ENCODE assay signal across 12 cellular contexts in genomic region chrX:78658851-78659744, GRCh38.
A peak's percentile ranks its signal among the peaks of the same experiment; 100 is the strongest.
DNase-seq lines count a peak whose midpoint lies in the region; ATAC-seq, FAIRE-seq and TF ChIP-seq lines count a peak whose summit lies in the region.
"Had no signal": no experiment of that assay in that cellular context is flagged by ENCODE, and none has a peak within 500 bp of the region (broad histone marks: within the 10 kb centered on the region; RNA-seq: fewer than 3 reads in every experiment).

Gene RTL3 (minus strand): TSS chrX:78659328. CDS start chrX:78658420, 908 bp downstream.

- peaks cover 10% of the 10 kb centered on the region for H3K9me3 ChIP-seq in KOPT-K1 (ENCODE audit: insufficient read depth, low read length, poor library complexity, severe bottlenecking)

- ATAC-seq in GM21423 (IDR thresholded peaks at IDR 0.05; ENCODE audit: unreplicated experiment), result no peak

- POLR2A ChIA-PET in HEK293T (lab: Yijun Ruan, JAX), result no interaction called here
- POLR2A ChIA-PET in GM10248 (lab: Yijun Ruan, JAX), result no interaction called here

- no peak within 1 kb of the TSS for H3K4me3 ChIP-seq in choroid plexus epithelial cell (ENCODE audit: low read depth, low read length)
- no peak within 1 kb of the TSS for H3K4me3 ChIP-seq in skeletal muscle cell (ENCODE audit: low read depth, low read length)

- DNase-seq in GM18507 (ENCODE audit: extremely low spot score, insufficient read length, low read depth) (no peak), choroid plexus epithelial cell (ENCODE audit: low read depth) (peak; percentile 83), skeletal muscle cell (ENCODE audit: low read depth) (peak; percentile 41), HEK293T (ENCODE audit: extremely low spot score) (no peak), NCI-H526 (lab: John Stamatoyannopoulos, UW) (no peak), GM10248 (ENCODE audit: extremely low spot score) (no peak)
- DNase-seq: midbrain, RPMI8226 had no signal

- no peaks in the 10 kb centered on the region for H3K36me3 ChIP-seq in KOPT-K1 (ENCODE audit: insufficient read depth, low read length)

- CTCF ChIA-PET in HEK293T (lab: Yijun Ruan, JAX) (no interaction called here), GM10248 (lab: Yijun Ruan, JAX) (interaction anchor here (1.0 kb wide), 1 partner anchor 10 kb away, joined by 3 read pairs; no protein-coding TSS in a partner anchor)

- TF ChIP-seq CTCF in choroid plexus epithelial cell (conservative IDR thresholded peaks at IDR 0.05; ENCODE audit: low read depth, low read length), result no peak
- no peak for TF ChIP-seq CTCF in GM10248 (IDR thresholded peaks at IDR 0.05; ENCODE audit: control extremely low read depth, extremely low read depth, low read depth, missing control alignments)

- peak within 1 kb of the TSS; percentile 77 for H3K27ac ChIP-seq in KOPT-K1 (ENCODE audit: low read depth, low read length, poor library complexity, severe bottlenecking)
- H3K27ac ChIP-seq: epithelial cell of prostate, KMS-11 had no signal

- peak; percentile 63 for FAIRE-seq in GM18507 (lab: Jason Lieb, UNC)

TF ChIP-seq in HEK293T, 16 proteins besides CTCF, POLR2A, EP300 and RAD21:
- TF ChIP-seq ARNT (IDR thresholded peaks at IDR 0.05), result no peak
- no peak for TF ChIP-seq FOXK2 (IDR thresholded peaks at IDR 0.05)
- TF ChIP-seq PKNOX1 (IDR thresholded peaks at IDR 0.05), result no peak
- TF ChIP-seq LEF1 (IDR thresholded peaks at IDR 0.05; ENCODE audit: borderline replicate concordance), result no peak
- no peak for TF ChIP-seq NFRKB (IDR thresholded peaks at IDR 0.05)
- TF ChIP-seq FOXA1 (IDR thresholded peaks at IDR 0.05), result no peak
- no peak for TF ChIP-seq L3MBTL2 (conservative IDR thresholded peaks at IDR 0.05)
- TF ChIP-seq SP1 (IDR thresholded peaks at IDR 0.05), result no peak
- TF ChIP-seq HDGF (IDR thresholded peaks at IDR 0.05; ENCODE audit: borderline replicate concordance), result no peak
- TF ChIP-seq CTBP1 (IDR thresholded peaks at IDR 0.05; ENCODE audit: borderline replicate concordance), result no peak
- no peak for TF ChIP-seq TARDBP (IDR thresholded peaks at IDR 0.05)
- TF ChIP-seq ZNF384 (IDR thresholded peaks at IDR 0.05), result no peak
- no peak for TF ChIP-seq ELF4 (IDR thresholded peaks at IDR 0.05)
- TF ChIP-seq FOXM1 (IDR thresholded peaks at IDR 0.05; ENCODE audit: borderline replicate concordance), result no peak
- no peak for TF ChIP-seq BHLHE40 (IDR thresholded peaks at IDR 0.05; ENCODE audit: borderline replicate concordance)
- TF ChIP-seq SUZ12 (IDR thresholded peaks at IDR 0.05), result no peak

Comparison
In these comparisons a context has a peak if more than half of its experiments do, and no peak if none do; other contexts are left out.
1. DNase-seq: peak in choroid plexus epithelial cell (single experiment) and skeletal muscle cell (single experiment); none in GM18507 (single experiment), HEK293T (single experiment), NCI-H526 (0 of 2) and GM10248 (single experiment).